In the genomic region with DNA sequence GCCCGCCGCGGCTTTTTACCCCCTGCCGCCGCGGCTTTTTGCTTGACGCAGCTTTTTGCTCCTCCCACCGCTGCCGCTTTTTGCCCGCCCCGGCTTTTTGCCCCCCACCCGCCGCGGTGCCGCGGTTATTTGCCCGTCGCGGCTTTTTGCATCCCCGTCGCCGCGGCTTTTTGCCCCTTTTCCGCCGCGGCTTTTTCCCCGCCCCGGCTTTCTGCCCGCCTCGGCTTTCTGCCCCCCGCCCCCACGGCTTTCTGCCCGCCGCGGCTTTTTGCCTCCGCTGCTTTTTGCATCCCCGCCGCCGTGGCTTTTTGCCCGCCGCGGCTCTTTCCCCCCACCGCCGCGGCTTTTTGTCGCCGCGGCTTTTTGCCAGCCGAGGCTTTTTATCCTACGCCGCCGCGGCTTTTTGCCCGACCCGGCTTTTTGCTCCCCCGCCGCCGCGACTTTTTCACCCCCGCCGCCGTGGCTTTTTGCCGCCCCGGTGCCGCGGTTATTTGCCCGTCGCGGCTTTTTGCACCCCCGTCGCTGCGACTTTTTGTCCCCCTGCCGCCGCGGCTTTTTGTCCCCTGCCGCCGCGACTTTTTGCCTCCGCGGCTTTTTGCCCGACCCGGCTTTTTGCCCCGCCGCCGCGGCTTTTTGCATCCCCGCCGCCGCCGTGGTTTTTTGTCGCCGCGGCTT, we compare ENCODE assay signal across 8 cellular contexts.
DNase-seq lines count a peak whose midpoint lies in the region; ATAC-seq, FAIRE-seq and TF ChIP-seq lines count a peak whose summit lies in the region.
"Not testable (repeated sequence)": the region's sequence is repeated elsewhere in the genome, so short reads cannot be mapped to it uniquely, and the experiment has no call there.

No MANE protein-coding gene starts in this region.

- H3K4me3 ChIP-seq in bronchial epithelial cell (ENCODE audit: low read depth, low read length) (peak overlapping the region; percentile 32), spleen (peak overlapping the region in 6 of 8 donors; percentile 27 to 66 (median 44)), vagina (peak overlapping the region; percentile 44 to 47)
- not testable (repeated sequence) for H3K4me3 ChIP-seq in mucosa of descending colon

- H3K4me1 Mint-ChIP-seq in activated T-cell treated with anti-CD3 and anti-CD28 coated beads, Interleukin-2, amount 50 U/mL, for 24 hours (ENCODE audit: low read depth) = not testable (repeated sequence)

- TF ChIP-seq POLR2A in spleen (IDR thresholded peaks at IDR 0.05); vagina (IDR thresholded peaks at IDR 0.05): not testable (repeated sequence)

- not testable (repeated sequence) for H3K27me3 ChIP-seq in bronchial epithelial cell (ENCODE audit: control insufficient read depth, insufficient read depth, low read length); vagina
- peaks cover 0 to 14% (median 0%) of the 10 kb centered on the region in 7 donors for H3K27me3 ChIP-seq in spleen (replicated peaks in 1 of 7)

- FAIRE-seq in bronchial epithelial cell (lab: Jason Lieb, UNC) = not testable (repeated sequence)

- not testable (repeated sequence) for H3K9me3 Mint-ChIP-seq in activated T-cell treated with anti-CD3 and anti-CD28 coated beads, Interleukin-2, amount 50 U/mL, for 24 hours

- H3K4me1 ChIP-seq in mucosa of descending colon (ENCODE audit: low read depth); spleen; vagina: not testable (repeated sequence)

- peak overlapping the region; percentile 71 for H3K27ac Mint-ChIP-seq in activated T-cell treated with anti-CD3 and anti-CD28 coated beads, Interleukin-2, amount 50 U/mL, for 24 hours

- not testable (repeated sequence) for H3K36me3 ChIP-seq in bronchial epithelial cell (ENCODE audit: control insufficient read depth, insufficient read depth, low read length); mucosa of descending colon (ENCODE audit: low read depth); spleen; vagina

- not testable (repeated sequence) for H3K36me3 Mint-ChIP-seq in activated T-cell treated with anti-CD3 and anti-CD28 coated beads, Interleukin-2, amount 50 U/mL, for 24 hours (ENCODE audit: low read depth)

- H3K27ac ChIP-seq in spleen = peak overlapping the region in 2 of 8 donors; percentile 18 to 38
- not testable (repeated sequence) for H3K27ac ChIP-seq in vagina

- not testable (repeated sequence) for H3K27me3 Mint-ChIP-seq in activated T-cell treated with anti-CD3 and anti-CD28 coated beads, Interleukin-2, amount 50 U/mL, for 24 hours

- 0 to 2% (median 1%) methylated on average over 38 to 90 of the region's 93 CpGs for WGBS in spleen, 5 donors

- not testable (repeated sequence) for TF ChIP-seq CTCF in bronchial epithelial cell (IDR thresholded peaks at IDR 0.05; ENCODE audit: insufficient read depth, low read length, severe bottlenecking); mucosa of descending colon (IDR thresholded peaks at IDR 0.05); spleen (IDR thresholded peaks at IDR 0.05 in 8 of 11, conservative IDR thresholded peaks at IDR 0.05 in 3 of 11); vagina (IDR thresholded peaks at IDR 0.05)

- ATAC-seq in Right ventricle myocardium superior (ENCODE audit: poor library complexity); mucosa of descending colon: not testable (repeated sequence)

- H3K4me3 Mint-ChIP-seq in activated T-cell treated with anti-CD3 and anti-CD28 coated beads, Interleukin-2, amount 50 U/mL, for 24 hours = peak overlapping the region; percentile 71

- H3K9me3 ChIP-seq in mucosa of descending colon, spleen, vagina: not testable (repeated sequence)

- DNase-seq in EL = peak; percentile 8
- peak; percentile 73 for DNase-seq in RPMI8226
- peak; percentile 64 for DNase-seq in activated T-cell treated with anti-CD3 and anti-CD28 coated beads, Interleukin-2, amount 50 U/mL, for 24 hours
- DNase-seq in bronchial epithelial cell (ENCODE audit: low read depth); vagina (ENCODE audit: extremely low spot score in 2 of 2): not testable (repeated sequence)
- DNase-seq in Right ventricle myocardium superior = peak; percentile 53
- DNase-seq in mucosa of descending colon = peak; percentile 14 to 45 (median 21)
- DNase-seq in spleen = peak; percentile 63

- intact Hi-C loops in Right ventricle myocardium superior (cut with DNase I); mucosa of descending colon (cut with DNase I, micrococcal nuclease); spleen (cut with DNase I; ENCODE audit: low total_unique reads); vagina (cut with DNase I): not testable (repeated sequence)
